In the genomic region with DNA sequence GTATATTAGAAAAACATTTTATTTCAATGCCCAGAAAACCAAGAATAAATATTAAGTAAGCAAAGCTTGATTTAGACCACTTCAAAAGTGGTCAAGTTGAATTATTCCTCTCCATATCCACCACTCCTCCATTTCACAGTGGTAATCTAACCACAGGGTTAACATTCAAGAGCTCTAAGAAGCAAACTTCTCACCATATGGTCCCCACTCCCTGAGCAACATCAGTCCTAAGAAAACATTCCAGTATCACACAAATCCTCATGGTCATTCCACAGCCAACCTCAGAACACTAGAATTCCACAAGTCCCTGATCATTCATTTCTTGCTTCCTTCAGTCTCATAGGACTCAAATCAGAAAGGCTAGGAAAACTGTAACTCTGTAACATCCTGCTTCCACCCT, we compare ENCODE assay signal across 16 cellular contexts. TPM values are rescaled to one million over a fixed set of nuclear protein-coding genes. Genes with fewer than 3 reads are reported as not detected.
DNase-seq lines count a peak whose midpoint lies in the region; ATAC-seq and TF ChIP-seq lines count a peak whose summit lies in the region.
"Had no signal": no experiment of that assay in that cellular context is flagged by ENCODE, and none has a peak within 500 bp of the region (broad histone marks: within the 10 kb centered on the region; RNA-seq: fewer than 3 reads in every experiment).

No MANE protein-coding gene starts in this region.

- no peaks in the 10 kb centered on the region for H3K79me2 ChIP-seq in neural progenitor cell (ENCODE audit: low read depth)

- no peaks in the 10 kb centered on the region for H3F3A ChIP-seq in neural progenitor cell (ENCODE audit: low read depth)

- no peaks in the 10 kb centered on the region for H4K20me1 ChIP-seq in neural progenitor cell (ENCODE audit: low read depth)

- no peaks in the 10 kb centered on the region for H3K27me3 ChIP-seq in kidney epithelial cell (ENCODE audit: control insufficient read depth, insufficient read depth, low read length)
- H3K27me3 ChIP-seq in neural progenitor cell = no peaks in the 10 kb centered on the region
- H3K27me3 ChIP-seq: ovary, tibial nerve had no signal

- H3K27ac Mint-ChIP-seq in neural progenitor cell = no peak overlapping the region
- H3K27ac Mint-ChIP-seq: B cell had no signal

- TF ChIP-seq CTCF in kidney epithelial cell (IDR thresholded peaks at IDR 0.05; ENCODE audit: insufficient read depth, low read length, poor library complexity, severe bottlenecking) (no peak), neural progenitor cell (IDR thresholded peaks at IDR 0.05) (no peak), GM10248 (IDR thresholded peaks at IDR 0.05; ENCODE audit: control extremely low read depth, extremely low read depth, low read depth, missing control alignments) (no peak)

- H3K4me3 ChIP-seq in kidney epithelial cell (ENCODE audit: low read depth, low read length) (no peak overlapping the region), neural progenitor cell (no peak overlapping the region)
- H3K4me3 ChIP-seq: ovary, tibial nerve had no signal

- DNase-seq in A172 (ENCODE audit: low spot score) (peak; percentile 59), GM03348 (ENCODE audit: low spot score) (peak; percentile 80), astrocyte of the hippocampus (ENCODE audit: low read depth, low spot score) (peak; percentile 95), kidney epithelial cell (ENCODE audit: low read depth) (peak; percentile 80), neural progenitor cell (ENCODE audit: low spot score) (no peak), HK-2 (ENCODE audit: unreplicated experiment) (no peak), GM10248 (ENCODE audit: extremely low spot score) (no peak)
- DNase-seq: activated CD4-positive, alpha-beta T cell treated with anti-CD3 and anti-CD28 coated beads for 48 hours; KG1; NCI-H187 treated with DMSO at 0.1 percent for 48 hours; NCI-H526 treated with DMSO at 0.1 percent for 48 hours; ovary; RPMI8226 had no signal

- no peaks in the 10 kb centered on the region for H3K9me3 Mint-ChIP-seq in neural progenitor cell

- H2AFZ ChIP-seq in neural progenitor cell (replicated peaks) = no peak overlapping the region

- no peak for ATAC-seq in HG03565 (IDR thresholded peaks at IDR 0.05; ENCODE audit: unreplicated experiment)

- H3K27me3 Mint-ChIP-seq in neural progenitor cell (ENCODE audit: insufficient read depth, low read depth) = no peaks in the 10 kb centered on the region

- H3K36me3 ChIP-seq in kidney epithelial cell (ENCODE audit: control insufficient read depth, insufficient read depth, low read length) (no peaks in the 10 kb centered on the region), neural progenitor cell (no peaks in the 10 kb centered on the region)
- H3K36me3 ChIP-seq: ovary, tibial nerve had no signal

- H3K4me1 Mint-ChIP-seq in neural progenitor cell = peaks cover 32% of the 10 kb centered on the region
- H3K4me1 Mint-ChIP-seq: B cell had no signal

- H3K36me3 Mint-ChIP-seq in neural progenitor cell = peaks cover 17% of the 10 kb centered on the region

- H3K4me2 ChIP-seq in neural progenitor cell = no peak overlapping the region

- H3K27ac ChIP-seq in neural progenitor cell = no peak overlapping the region
- H3K27ac ChIP-seq: ovary, tibial nerve had no signal

- no peak overlapping the region for H3K4me3 Mint-ChIP-seq in neural progenitor cell
- H3K4me3 Mint-ChIP-seq: B cell had no signal

- POLR2A ChIA-PET in GM10248 (lab: Yijun Ruan, JAX) = no interaction called here

- CTCF ChIA-PET in GM10248 (lab: Yijun Ruan, JAX) = interaction anchor here (1.1 kb wide), 1 partner anchor 20 kb away, joined by 4 read pairs; no protein-coding TSS in a partner anchor

- no peaks in the 10 kb centered on the region for H3K9me3 ChIP-seq in neural progenitor cell (ENCODE audit: low read depth)
- H3K9me3 ChIP-seq: ovary, tibial nerve had no signal

- H3K9ac ChIP-seq in neural progenitor cell = no peak overlapping the region

- peaks cover 7% of the 10 kb centered on the region for H3K4me1 ChIP-seq in neural progenitor cell

RNA-seq across cellular contexts. Expression of gene ST8SIA1, which starts 47.9 kb away (rescaled TPM):
- 0.34 TPM in 1 of 2 replicates, not detected in the other for total RNA-seq in A172 (2014; rRNA removed; shearing (Covaris generic))
- total RNA-seq in kidney epithelial cell = 0.14 and 0.21 TPM in 2 replicates
- 1.8 and 1.9 TPM in 2 replicates for total RNA-seq in neural progenitor cell (ENCODE audit: low replicate concordance)

Comparison
In these comparisons a context has a peak if more than half of its experiments do, and no peak if none do; other contexts are left out.
1. DNase-seq: peak in A172 (single experiment), GM03348 (single experiment), astrocyte of the hippocampus (single experiment) and kidney epithelial cell (single experiment); none in neural progenitor cell (single experiment), HK-2 (single experiment) and GM10248 (single experiment).